18 cellular contexts compared by ENCODE assay signal in genomic region chr1:55206210-55206609, GRCh38. TPM values are rescaled to one million over a fixed set of nuclear protein-coding genes. Genes with fewer than 3 reads are reported as not detected.
DNase-seq lines count a peak whose midpoint lies in the region; ATAC-seq and TF ChIP-seq lines count a peak whose summit lies in the region.
"Had no signal": no experiment of that assay in that cellular context is flagged by ENCODE, and none has a peak within 500 bp of the region (broad histone marks: within the 10 kb centered on the region; RNA-seq: fewer than 3 reads in every experiment).

No MANE protein-coding gene starts in this region.

- H2BK120ac ChIP-seq in H9 (ENCODE audit: low read depth, low read length, poor library complexity, severe bottlenecking), result no peak overlapping the region
- H2BK120ac ChIP-seq in neuronal stem cell (ENCODE audit: low read depth, low read length), result no peak overlapping the region

- H3K4me2 ChIP-seq in H9 (ENCODE audit: insufficient read depth, insufficient read length, low read length) (no peak overlapping the region), neuronal stem cell (ENCODE audit: insufficient read depth, low read length, poor library complexity, severe bottlenecking) (no peak overlapping the region)
- H3K4me2 ChIP-seq: BLaER1 had no signal

- H3K27ac ChIP-seq in H9 (ENCODE audit: insufficient read length, low read depth, low read length) (no peak overlapping the region), psoas muscle (peak overlapping the region; percentile 39), neuronal stem cell (replicated peaks; ENCODE audit: low read length) (no peak overlapping the region)
- H3K27ac ChIP-seq: BLaER1 had no signal

- no peak overlapping the region for H3K4ac ChIP-seq in H9 (ENCODE audit: low read depth, low read length)
- H3K4ac ChIP-seq in neuronal stem cell (ENCODE audit: low read length), result no peak overlapping the region

- no peaks in the 10 kb centered on the region for H3K27me3 Mint-ChIP-seq in activated naive CD4-positive, alpha-beta T cell treated with anti-CD3 and anti-CD28 coated beads, Interleukin-2, amount 50 U/mL, for 24 hours
- H3K27me3 Mint-ChIP-seq in H9 (ENCODE audit: low read depth), result no peaks in the 10 kb centered on the region
- H3K27me3 Mint-ChIP-seq in activated naive CD8-positive, alpha-beta T cell treated with anti-CD3 and anti-CD28 coated beads, Interleukin-2, amount 50 U/mL, for 24 hours, result no peaks in the 10 kb centered on the region
- H3K27me3 Mint-ChIP-seq: CD8-positive, alpha-beta memory T cell had no signal

- H3K56ac ChIP-seq in H9 (ENCODE audit: insufficient read length, low read depth, low read length), result no peak overlapping the region

- H3K9me3 Mint-ChIP-seq in activated naive CD4-positive, alpha-beta T cell treated with anti-CD3 and anti-CD28 coated beads, Interleukin-2, amount 50 U/mL, for 24 hours, result no peaks in the 10 kb centered on the region
- H3K9me3 Mint-ChIP-seq in H9, result no peaks in the 10 kb centered on the region
- no peaks in the 10 kb centered on the region for H3K9me3 Mint-ChIP-seq in activated naive CD8-positive, alpha-beta T cell treated with anti-CD3 and anti-CD28 coated beads, Interleukin-2, amount 50 U/mL, for 24 hours
- H3K9me3 Mint-ChIP-seq: CD8-positive, alpha-beta memory T cell had no signal

- H3K27me3 ChIP-seq in H9 (ENCODE audit: insufficient read depth, low read length) (no peaks in the 10 kb centered on the region), psoas muscle (ENCODE audit: insufficient read depth in 3 of 3, low read length in 2 of 3) (no peaks in the 10 kb centered on the region), neuronal stem cell (ENCODE audit: control insufficient read depth in 3 of 3, insufficient read depth in 3 of 3, low read depth in 1 of 3, low read length in 3 of 3) (no peaks in the 10 kb centered on the region)
- H3K27me3 ChIP-seq: BLaER1 had no signal

- H3K36me3 ChIP-seq in psoas muscle (ENCODE audit: insufficient read depth in 1 of 2, low read depth in 1 of 2) (no peaks in the 10 kb centered on the region), neuronal stem cell (replicated peaks in 1 of 2; ENCODE audit: control insufficient read depth in 2 of 2, insufficient read depth in 2 of 2, low read length in 2 of 2) (peaks cover 0 to 18% of the 10 kb centered on the region in 2 donors)

- DNase-seq in activated naive CD4-positive, alpha-beta T cell (lab: John Stamatoyannopoulos, UW), result no peak
- no peak for DNase-seq in H9
- no peak for DNase-seq in activated naive CD8-positive, alpha-beta T cell treated with anti-CD3 and anti-CD28 coated beads, Interleukin-2, amount 50 U/mL, for 24 hours
- no peak for DNase-seq in psoas muscle
- DNase-seq in DMS 273 treated with DMSO at 0.1 percent for 48 hours (lab: John Stamatoyannopoulos, UW), result no peak
- no peak for DNase-seq in neuronal stem cell (ENCODE audit: low spot score)
- DNase-seq in AG20443 (ENCODE audit: low spot score), result no peak
- DNase-seq: 8988T; CD8-positive, alpha-beta memory T cell; GDM1; IMR-90; NCI-H1105 treated with DMSO at 0.1 percent for 48 hours; NCI-H1694 treated with DMSO at 0.1 percent for 48 hours; NCI-H2107; NCI-H226; NCI-H524 treated with DMSO at 0.1 percent for 48 hours had no signal

- H3K27ac Mint-ChIP-seq in activated naive CD4-positive, alpha-beta T cell treated with anti-CD3 and anti-CD28 coated beads, Interleukin-2, amount 50 U/mL, for 24 hours, result peak overlapping the region; percentile 21
- H3K27ac Mint-ChIP-seq in H9, result no peak overlapping the region; a peak in 1 of 7 replicates
- peak overlapping the region; percentile 4 for H3K27ac Mint-ChIP-seq in activated naive CD8-positive, alpha-beta T cell treated with anti-CD3 and anti-CD28 coated beads, Interleukin-2, amount 50 U/mL, for 24 hours

- no peak overlapping the region for H3T11ph ChIP-seq in H9 (ENCODE audit: low read length)

- peaks cover 2% of the 10 kb centered on the region for H3K79me1 ChIP-seq in H9 (ENCODE audit: insufficient read depth, low read depth, low read length, poor library complexity, severe bottlenecking)
- no peaks in the 10 kb centered on the region for H3K79me1 ChIP-seq in neuronal stem cell (ENCODE audit: low read depth, low read length)

- peaks cover 5% of the 10 kb centered on the region; the same call in 1 of the 2 replicates for H3K79me2 ChIP-seq in H9 (ENCODE audit: insufficient read depth, low read length)

- peaks cover 8% of the 10 kb centered on the region for H3K36me3 Mint-ChIP-seq in activated naive CD4-positive, alpha-beta T cell treated with anti-CD3 and anti-CD28 coated beads, Interleukin-2, amount 50 U/mL, for 24 hours
- H3K36me3 Mint-ChIP-seq in H9 (ENCODE audit: insufficient read depth in 1 of 3, low read depth in 3 of 3), result peaks cover 0 to 2% (median 0%) of the 10 kb centered on the region in 3 experiments; a peak in 3 of 7 replicates
- peaks cover 26% of the 10 kb centered on the region for H3K36me3 Mint-ChIP-seq in activated naive CD8-positive, alpha-beta T cell treated with anti-CD3 and anti-CD28 coated beads, Interleukin-2, amount 50 U/mL, for 24 hours (ENCODE audit: low read depth)

- intact Hi-C loops in psoas muscle (cut with DNase I), result no loop called here

- WGBS in H9 (ENCODE audit: extremely low coverage, insufficient read length, low lambda C conversion rate), result no CpG with 5 or more reads among the region's 2 CpGs
- 20 to 39% (median 29%) methylated on average over 2 of the region's 2 CpGs for WGBS in psoas muscle, 3 donors
- WGBS in neuronal stem cell (ENCODE audit: extremely low coverage in 2 of 2, insufficient read length in 2 of 2, insufficient replicate concordance in 1 of 2), 2 donors, result no CpG with 5 or more reads among the region's 2 CpGs

- H3K23me2 ChIP-seq in H9 (ENCODE audit: insufficient read length, low read depth, low read length, poor library complexity, severe bottlenecking), result no peaks in the 10 kb centered on the region

- H3K14ac ChIP-seq in H9 (ENCODE audit: insufficient read depth, low read length) (no peak overlapping the region), neuronal stem cell (ENCODE audit: low read length) (no peak overlapping the region)

- H3K4me3 ChIP-seq in psoas muscle (no peak overlapping the region), neuronal stem cell (ENCODE audit: low read length in 2 of 2) (no peak overlapping the region)
- H3K4me3 ChIP-seq: BLaER1 had no signal

- H3K9ac ChIP-seq in H9 (ENCODE audit: extremely low read depth, insufficient read length, low read length) (peak overlapping the region; percentile 26), neuronal stem cell (ENCODE audit: low read depth, low read length, poor library complexity) (no peak overlapping the region)
- H3K9ac ChIP-seq: BLaER1 had no signal

- H3K4me1 Mint-ChIP-seq in activated naive CD4-positive, alpha-beta T cell treated with anti-CD3 and anti-CD28 coated beads, Interleukin-2, amount 50 U/mL, for 24 hours, result peaks cover 87% of the 10 kb centered on the region
- peaks cover 21 to 27% of the 10 kb centered on the region in 2 experiments for H3K4me1 Mint-ChIP-seq in H9
- peaks cover 88% of the 10 kb centered on the region for H3K4me1 Mint-ChIP-seq in activated naive CD8-positive, alpha-beta T cell treated with anti-CD3 and anti-CD28 coated beads, Interleukin-2, amount 50 U/mL, for 24 hours

- no peak overlapping the region for H2BK5ac ChIP-seq in H9 (ENCODE audit: insufficient read length, low read length)
- H2BK5ac ChIP-seq in neuronal stem cell (ENCODE audit: low read length), result no peak overlapping the region

- no peak overlapping the region for H4K5ac ChIP-seq in H9 (ENCODE audit: insufficient read length, low read depth, low read length)

- no peak overlapping the region for H3K4me3 Mint-ChIP-seq in activated naive CD4-positive, alpha-beta T cell treated with anti-CD3 and anti-CD28 coated beads, Interleukin-2, amount 50 U/mL, for 24 hours
- H3K4me3 Mint-ChIP-seq in H9, result no peak overlapping the region
- no peak overlapping the region for H3K4me3 Mint-ChIP-seq in activated naive CD8-positive, alpha-beta T cell treated with anti-CD3 and anti-CD28 coated beads, Interleukin-2, amount 50 U/mL, for 24 hours

- no peaks in the 10 kb centered on the region; the same call in 1 of the 2 replicates for H3K4me1 ChIP-seq in H9 (ENCODE audit: insufficient read depth, low read length)
- peaks cover 80% of the 10 kb centered on the region for H3K4me1 ChIP-seq in psoas muscle
- H3K4me1 ChIP-seq in neuronal stem cell (ENCODE audit: control insufficient read depth in 2 of 2, insufficient read depth in 1 of 2, low read depth in 1 of 2, low read length in 2 of 2), result peaks cover 4 to 6% of the 10 kb centered on the region in 2 donors

- H2BK12ac ChIP-seq in H9 (ENCODE audit: insufficient read length, low read depth, low read length) (no peak overlapping the region), neuronal stem cell (ENCODE audit: low read length) (no peak overlapping the region)

- ATAC-seq in activated naive CD8-positive, alpha-beta T cell treated with anti-CD3 and anti-CD28 coated beads, Interleukin-2, amount 50 U/mL, for 24 hours, result no peak
- peak in 2 of 4 donors; percentile 37 to 47 for ATAC-seq in psoas muscle

- H3K23ac ChIP-seq in H9 (ENCODE audit: insufficient read length, low read depth, low read length) (no peak overlapping the region), neuronal stem cell (ENCODE audit: low read depth, low read length, poor library complexity) (no peak overlapping the region)

- no peak overlapping the region for H2BK20ac ChIP-seq in H9 (ENCODE audit: low read depth, low read length, poor library complexity, severe bottlenecking)

- H4K91ac ChIP-seq in H9 (ENCODE audit: insufficient read length, low read depth, low read length) (no peak overlapping the region), neuronal stem cell (ENCODE audit: low read depth, low read length, poor library complexity) (no peak overlapping the region)

- H4K20me1 ChIP-seq in H9 (ENCODE audit: control insufficient read depth, insufficient read depth, insufficient read length), result no peaks in the 10 kb centered on the region

- H4K8ac ChIP-seq in H9 (replicated peaks; ENCODE audit: insufficient read length, low read depth, low read length) (no peak overlapping the region), neuronal stem cell (ENCODE audit: low read depth, low read length) (no peak overlapping the region)

- no peak overlapping the region for H2AFZ ChIP-seq in H9 (ENCODE audit: low read length)
- H2AFZ ChIP-seq in neuronal stem cell (ENCODE audit: low read length), result no peak overlapping the region

- no peak overlapping the region for H2BK15ac ChIP-seq in H9 (ENCODE audit: low read depth, low read length)
- no peak overlapping the region for H2BK15ac ChIP-seq in neuronal stem cell (ENCODE audit: low read length)

- H2AK5ac ChIP-seq in H9 (ENCODE audit: insufficient read length, low read length) (no peak overlapping the region), neuronal stem cell (ENCODE audit: low read depth, low read length) (no peak overlapping the region)

- H3K9me3 ChIP-seq in H9 (ENCODE audit: control insufficient read depth, low read depth, low read length) (no peaks in the 10 kb centered on the region), psoas muscle (no peaks in the 10 kb centered on the region), neuronal stem cell (replicated peaks in 1 of 2; ENCODE audit: control insufficient read depth in 2 of 2, insufficient read depth in 1 of 2, low read depth in 1 of 2, low read length in 2 of 2) (no peaks in the 10 kb centered on the region)

- no peak for TF ChIP-seq CTCF in H9 (conservative IDR thresholded peaks at IDR 0.05)
- no peak for TF ChIP-seq CTCF in psoas muscle (IDR thresholded peaks at IDR 0.05)

- H3K18ac ChIP-seq in H9 (ENCODE audit: insufficient read length, low read depth, low read length) (no peak overlapping the region), neuronal stem cell (ENCODE audit: low read length) (no peak overlapping the region)

RNA-seq across cellular contexts. Expression of gene USP24, which starts 9.0 kb away (rescaled TPM):
- 30.8 and 35.3 TPM in 2 replicates for total RNA-seq in H9 (2021)
- 10 to 100 TPM; 48.7 to 67.9 (median 59.5) TPM for total RNA-seq in psoas muscle
- polyA plus RNA-seq in psoas muscle, result 10 to 100 TPM; 14.6 to 64.8 (median 21.4) TPM
- polyA plus RNA-seq in neuronal stem cell (2013, experiment 1 of 2), result 11.9 TPM
- 11.3 TPM for polyA plus RNA-seq in neuronal stem cell (2013, experiment 2 of 2)

Comparison
In these comparisons a context has a peak if more than half of its experiments do, and no peak if none do; other contexts are left out.
1. H3K27ac Mint-ChIP-seq: peak in activated naive CD4-positive, alpha-beta T cell treated with anti-CD3 and anti-CD28 coated beads, Interleukin-2, amount 50 U/mL, for 24 hours (single experiment) and activated naive CD8-positive, alpha-beta T cell treated with anti-CD3 and anti-CD28 coated beads, Interleukin-2, amount 50 U/mL, for 24 hours (single experiment); none in H9 (0 of 3).